9 cellular contexts compared by ENCODE assay signal in genomic region chr2:176178271-176178806, GRCh38. TPM values are rescaled to one million over a fixed set of nuclear protein-coding genes. Genes with fewer than 3 reads are reported as not detected.
A peak's percentile ranks its signal among the peaks of the same experiment; 100 is the strongest.
DNase-seq lines count a peak whose midpoint lies in the region; ATAC-seq and TF ChIP-seq lines count a peak whose summit lies in the region.
"Had no signal": no experiment of that assay in that cellular context is flagged by ENCODE, and none has a peak within 500 bp of the region (broad histone marks: within the 10 kb centered on the region; RNA-seq: fewer than 3 reads in every experiment).

No MANE protein-coding gene starts in this region.

- no peak for TF ChIP-seq CTCF in psoas muscle (IDR thresholded peaks at IDR 0.05)

- 1 to 2% methylated on average over 40 of the region's 40 CpGs for WGBS in ectodermal cell, 2 experiments
- WGBS in psoas muscle, 3 donors: 3 to 8% (median 5%) methylated on average over 37 to 40 of the region's 40 CpGs

- intact Hi-C loops in psoas muscle (cut with DNase I): no loop called here
- intact Hi-C loops in activated CD4-positive, alpha-beta memory T cell treated with anti-CD3 and anti-CD28 coated beads for 36 hours (cut with micrococcal nuclease): no loop called here

- H3K27ac ChIP-seq in ectodermal cell (ENCODE audit: insufficient read depth, low read depth, low read length, poor library complexity, severe bottlenecking) (no peak overlapping the region), psoas muscle (peak overlapping the region; percentile 4)

- peak; percentile 34 for DNase-seq in NCI-H2171 (lab: John Stamatoyannopoulos, UW)
- no peak for DNase-seq in psoas muscle
- DNase-seq in NCI-H128 (lab: John Stamatoyannopoulos, UW; ENCODE audit: unreplicated experiment): no peak
- DNase-seq in activated CD4-positive, alpha-beta memory T cell treated with anti-CD3 and anti-CD28 coated beads for 36 hours: no peak
- DNase-seq in kidney glomerular epithelial cell (lab: John Stamatoyannopoulos, UW): no peak

- H3K27me3 ChIP-seq in ectodermal cell (ENCODE audit: control insufficient read depth, insufficient read depth, low read length, poor library complexity, severe bottlenecking): peaks cover 100% of the 10 kb centered on the region
- peaks cover 0 to 52% (median 7%) of the 10 kb centered on the region in 3 donors for H3K27me3 ChIP-seq in psoas muscle (ENCODE audit: insufficient read depth in 3 of 3, low read length in 2 of 3)

- H3K36me3 ChIP-seq in ectodermal cell (ENCODE audit: control insufficient read depth, insufficient read depth, low read length): no peaks in the 10 kb centered on the region
- no peaks in the 10 kb centered on the region for H3K36me3 ChIP-seq in psoas muscle (ENCODE audit: insufficient read depth in 1 of 2, low read depth in 1 of 2)

- H3K9me3 Mint-ChIP-seq in activated CD4-positive, alpha-beta memory T cell treated with anti-CD3 and anti-CD28 coated beads for 36 hours: no peaks in the 10 kb centered on the region
- H3K9me3 Mint-ChIP-seq: activated naive CD4-positive, alpha-beta T cell treated with anti-CD3 and anti-CD28 coated beads, Interleukin-2, amount 50 U/mL, for 24 hours had no signal

- H3K36me3 Mint-ChIP-seq in activated CD4-positive, alpha-beta memory T cell treated with anti-CD3 and anti-CD28 coated beads for 36 hours: peaks cover 1% of the 10 kb centered on the region
- H3K36me3 Mint-ChIP-seq: activated naive CD4-positive, alpha-beta T cell treated with anti-CD3 and anti-CD28 coated beads, Interleukin-2, amount 50 U/mL, for 24 hours had no signal

- peaks cover 16% of the 10 kb centered on the region for H3K4me1 Mint-ChIP-seq in activated CD4-positive, alpha-beta memory T cell treated with anti-CD3 and anti-CD28 coated beads for 36 hours (ENCODE audit: low read depth)

- no peaks in the 10 kb centered on the region for H3K9me3 ChIP-seq in ectodermal cell (ENCODE audit: control insufficient read depth, low read length)
- no peaks in the 10 kb centered on the region for H3K9me3 ChIP-seq in psoas muscle

- H3K4me3 ChIP-seq in ectodermal cell (ENCODE audit: insufficient read depth, low read depth, low read length) (peak overlapping the region; percentile 13), psoas muscle (peak overlapping the region; percentile 70)

- H3K4me1 ChIP-seq in ectodermal cell (ENCODE audit: control insufficient read depth, insufficient read depth, low read length) (peaks cover 6% of the 10 kb centered on the region), psoas muscle (no peaks in the 10 kb centered on the region)

- ATAC-seq in GM18867 (IDR thresholded peaks at IDR 0.05; ENCODE audit: unreplicated experiment) (peak; percentile 50), psoas muscle (peak; percentile 55 to 63 (median 58)), GM18520 (IDR thresholded peaks at IDR 0.05; ENCODE audit: unreplicated experiment) (no peak)

- no peak overlapping the region for H3K27ac Mint-ChIP-seq in activated CD4-positive, alpha-beta memory T cell treated with anti-CD3 and anti-CD28 coated beads for 36 hours
- H3K27ac Mint-ChIP-seq: activated naive CD4-positive, alpha-beta T cell treated with anti-CD3 and anti-CD28 coated beads, Interleukin-2, amount 50 U/mL, for 24 hours had no signal

- peaks cover 77% of the 10 kb centered on the region for H3K27me3 Mint-ChIP-seq in activated CD4-positive, alpha-beta memory T cell treated with anti-CD3 and anti-CD28 coated beads for 36 hours

- no peak overlapping the region for H3K4me3 Mint-ChIP-seq in activated CD4-positive, alpha-beta memory T cell treated with anti-CD3 and anti-CD28 coated beads for 36 hours
- H3K4me3 Mint-ChIP-seq: activated naive CD4-positive, alpha-beta T cell treated with anti-CD3 and anti-CD28 coated beads, Interleukin-2, amount 50 U/mL, for 24 hours had no signal

- POLR2A ChIA-PET in activated CD4-positive, alpha-beta memory T cell treated with anti-CD3 and anti-CD28 coated beads for 36 hours (lab: Charles Lee): no interaction called here

- CTCF ChIA-PET in activated CD4-positive, alpha-beta memory T cell treated with anti-CD3 and anti-CD28 coated beads for 36 hours (lab: Charles Lee): interaction anchor here (1.5 kb wide), 1 partner anchor 51 kb away, joined by 4 read pairs; no protein-coding TSS in a partner anchor

RNA-seq across cellular contexts. Expression of gene HOXD1, which starts 10.1 kb away (rescaled TPM):
- 0.33 TPM for polyA plus RNA-seq in ectodermal cell (2013, experiment 1 of 4)
- not detected for polyA plus RNA-seq in ectodermal cell (2013, experiment 2 of 4)
- 0.32 TPM for polyA plus RNA-seq in ectodermal cell (2013, experiment 3 of 4)
- 0.32 TPM for polyA plus RNA-seq in ectodermal cell (2013, experiment 4 of 4)
- under 1 TPM in 1 of 4 donors, not detected in 3; 0.12 TPM for total RNA-seq in psoas muscle
- under 1 TPM; 0.14 to 0.79 (median 0.17) TPM for polyA plus RNA-seq in psoas muscle
- total RNA-seq in activated CD4-positive, alpha-beta memory T cell treated with anti-CD3 and anti-CD28 coated beads for 36 hours: not detected

RNA-seq across cellular contexts. Expression of gene HOXD3, which starts 21.2 kb away (rescaled TPM):
- polyA plus RNA-seq in ectodermal cell (2013, experiment 1 of 4): 0.54 TPM
- not detected for polyA plus RNA-seq in ectodermal cell (2013, experiment 2 of 4)
- polyA plus RNA-seq in ectodermal cell (2013, experiment 3 of 4): 1.5 TPM
- 0.61 TPM for polyA plus RNA-seq in ectodermal cell (2013, experiment 4 of 4)
- total RNA-seq in psoas muscle: 1 to 10 TPM in 2 of 4 donors, under 1 TPM in 2; 0.71 to 3.8 (median 1.3) TPM
- polyA plus RNA-seq in psoas muscle: 1 to 10 TPM in 2 of 3 donors, under 1 TPM in 1; 0.64 to 1.9 (median 1.1) TPM
- total RNA-seq in activated CD4-positive, alpha-beta memory T cell treated with anti-CD3 and anti-CD28 coated beads for 36 hours: not detected

RNA-seq across cellular contexts. Expression of gene HOXD4, which starts 27.0 kb away (rescaled TPM):
- polyA plus RNA-seq in ectodermal cell (2013, experiment 1 of 4): 1.3 TPM
- polyA plus RNA-seq in ectodermal cell (2013, experiment 2 of 4): 0.30 TPM
- polyA plus RNA-seq in ectodermal cell (2013, experiment 3 of 4): 4.1 TPM
- 1.6 TPM for polyA plus RNA-seq in ectodermal cell (2013, experiment 4 of 4)
- total RNA-seq in psoas muscle: 1 to 10 TPM in 3 of 4 donors, under 1 TPM in 1; 0.26 to 4.1 (median 1.4) TPM
- 1 to 10 TPM; 1.1 to 1.4 (median 1.2) TPM for polyA plus RNA-seq in psoas muscle
- total RNA-seq in activated CD4-positive, alpha-beta memory T cell treated with anti-CD3 and anti-CD28 coated beads for 36 hours: not detected

RNA-seq across cellular contexts. Expression of gene HOXD8, which starts 48.8 kb away (rescaled TPM):
- not detected for polyA plus RNA-seq in ectodermal cell (2013, experiment 1 of 4)
- not detected for polyA plus RNA-seq in ectodermal cell (2013, experiment 2 of 4)
- 0.21 TPM for polyA plus RNA-seq in ectodermal cell (2013, experiment 3 of 4)
- polyA plus RNA-seq in ectodermal cell (2013, experiment 4 of 4): 0.24 TPM
- total RNA-seq in psoas muscle: 10 to 100 TPM in 2 of 4 donors, 1 to 10 TPM in 2; 3.3 to 15.9 (median 9.1) TPM
- 10 to 100 TPM in 2 of 3 donors, 1 to 10 TPM in 1; 8.2 to 52.5 (median 12.9) TPM for polyA plus RNA-seq in psoas muscle
- total RNA-seq in activated CD4-positive, alpha-beta memory T cell treated with anti-CD3 and anti-CD28 coated beads for 36 hours: not detected

RNA-seq across cellular contexts. Expression of gene HOXD9, which starts 55.8 kb away (rescaled TPM):
- polyA plus RNA-seq in ectodermal cell (2013, experiment 1 of 4): not detected
- not detected for polyA plus RNA-seq in ectodermal cell (2013, experiment 2 of 4)
- not detected for polyA plus RNA-seq in ectodermal cell (2013, experiment 3 of 4)
- polyA plus RNA-seq in ectodermal cell (2013, experiment 4 of 4): 0.12 TPM
- total RNA-seq in psoas muscle: 1 to 10 TPM in 2 of 4 donors, under 1 TPM in 2; 0.43 to 4.4 (median 2.4) TPM
- 1 to 10 TPM; 1.4 to 4.1 (median 1.7) TPM for polyA plus RNA-seq in psoas muscle
- total RNA-seq in activated CD4-positive, alpha-beta memory T cell treated with anti-CD3 and anti-CD28 coated beads for 36 hours: not detected
